ENCODE assay signal across 12 cellular contexts in genomic region chr1:35708952-35709351, GRCh38. TPM values are rescaled to one million over a fixed set of nuclear protein-coding genes. Genes with fewer than 3 reads are reported as not detected.
DNase-seq lines count a peak whose midpoint lies in the region; ATAC-seq and TF ChIP-seq lines count a peak whose summit lies in the region.
"Had no signal": no experiment of that assay in that cellular context is flagged by ENCODE, and none has a peak within 500 bp of the region (broad histone marks: within the 10 kb centered on the region; RNA-seq: fewer than 3 reads in every experiment).

No MANE protein-coding gene starts in this region.

- peaks cover 4% of the 10 kb centered on the region for H3K36me3 Mint-ChIP-seq in activated T-helper 1 cell treated with anti-CD3 and anti-CD28 coated beads, Interleukin-12 subunit alpha, Interleukin-12 subunit beta, Interleukin-2, Interleukin-4 antibody, amounts not matched to agents 30 ng/mL and 10 ng/mL and 1 ng/mL, durations not matched to agents 14 hours and 24 hours and 36 hours (ENCODE audit: low read depth)
- H3K36me3 Mint-ChIP-seq in naive B cell, result no peaks in the 10 kb centered on the region

- H3K4me2 ChIP-seq in BLaER1, result peak overlapping the region; percentile 94
- peak overlapping the region; percentile 90 for H3K4me2 ChIP-seq in DND-41 (ENCODE audit: insufficient read depth, low read length)

- no peak overlapping the region for H3K9ac ChIP-seq in BLaER1
- no peak overlapping the region; the same call in 1 of the 2 replicates for H3K9ac ChIP-seq in DND-41 (ENCODE audit: low read depth, low read length)

- DNase-seq in DND-41, result no peak
- no peak for DNase-seq in activated T-helper 1 cell treated with anti-CD3 and anti-CD28 coated beads, Interleukin-12 subunit alpha, Interleukin-12 subunit beta, Interleukin-2, Interleukin-4 antibody, amounts not matched to agents 30 ng/mL and 10 ng/mL and 1 ng/mL, durations not matched to agents 14 hours and 24 hours and 36 hours (ENCODE audit: low spot score)
- no peak for DNase-seq in naive B cell
- DNase-seq in midbrain (lab: John Stamatoyannopoulos, UW), result no peak
- no peak for DNase-seq in NCI-H2107 treated with DMSO at 0.1 percent for 48 hours (lab: John Stamatoyannopoulos, UW; ENCODE audit: unreplicated experiment)
- no peak for DNase-seq in NCI-H2081 treated with DMSO at 0.1 percent for 48 hours (lab: John Stamatoyannopoulos, UW)
- DNase-seq: Kasumi-1, mesenchymal stem cell, NCI-H2029, SIG-M5 had no signal

- no peak overlapping the region for H3K27ac Mint-ChIP-seq in activated T-helper 1 cell treated with anti-CD3 and anti-CD28 coated beads, Interleukin-12 subunit alpha, Interleukin-12 subunit beta, Interleukin-2, Interleukin-4 antibody, amounts not matched to agents 30 ng/mL and 10 ng/mL and 1 ng/mL, durations not matched to agents 14 hours and 24 hours and 36 hours
- H3K27ac Mint-ChIP-seq in naive B cell, result peak overlapping the region in 2 of 6 donors; percentile 39 to 76

- intact Hi-C loops in activated T-helper 1 cell treated with anti-CD3 and anti-CD28 coated beads, Interleukin-12 subunit alpha, Interleukin-12 subunit beta, Interleukin-2, Interleukin-4 antibody, amounts not matched to agents 30 ng/mL and 10 ng/mL and 1 ng/mL, durations not matched to agents 14 hours and 24 hours and 36 hours (cut with micrococcal nuclease), result no loop called here

- H3K27me3 ChIP-seq in BLaER1, result peaks cover 20% of the 10 kb centered on the region; the same call in 1 of the 2 replicates
- H3K27me3 ChIP-seq in DND-41 (ENCODE audit: insufficient read depth, low read length, poor library complexity), result peaks cover 19% of the 10 kb centered on the region

- no peaks in the 10 kb centered on the region for H3K9me3 Mint-ChIP-seq in activated T-helper 1 cell treated with anti-CD3 and anti-CD28 coated beads, Interleukin-12 subunit alpha, Interleukin-12 subunit beta, Interleukin-2, Interleukin-4 antibody, amounts not matched to agents 30 ng/mL and 10 ng/mL and 1 ng/mL, durations not matched to agents 14 hours and 24 hours and 36 hours
- H3K9me3 Mint-ChIP-seq in naive B cell, result no peaks in the 10 kb centered on the region

- H3K27me3 Mint-ChIP-seq in activated T-helper 1 cell treated with anti-CD3 and anti-CD28 coated beads, Interleukin-12 subunit alpha, Interleukin-12 subunit beta, Interleukin-2, Interleukin-4 antibody, amounts not matched to agents 30 ng/mL and 10 ng/mL and 1 ng/mL, durations not matched to agents 14 hours and 24 hours and 36 hours (ENCODE audit: insufficient read depth), result peaks cover 53% of the 10 kb centered on the region
- H3K27me3 Mint-ChIP-seq in naive B cell, result peaks cover 48 to 56% (median 51%) of the 10 kb centered on the region in 3 donors

- H3K4me3 Mint-ChIP-seq in activated T-helper 1 cell treated with anti-CD3 and anti-CD28 coated beads, Interleukin-12 subunit alpha, Interleukin-12 subunit beta, Interleukin-2, Interleukin-4 antibody, amounts not matched to agents 30 ng/mL and 10 ng/mL and 1 ng/mL, durations not matched to agents 14 hours and 24 hours and 36 hours, result peak overlapping the region; percentile 78
- peak overlapping the region in 7 of 8 donors; percentile 16 to 82 (median 73) for H3K4me3 Mint-ChIP-seq in naive B cell

- no peak overlapping the region for H3K27ac ChIP-seq in BLaER1
- no peak overlapping the region for H3K27ac ChIP-seq in DND-41 (ENCODE audit: low read length)

- TF ChIP-seq CTCF in DND-41 (IDR thresholded peaks at IDR 0.05; ENCODE audit: borderline replicate concordance, extremely low read depth, low read length, poor library complexity, severe bottlenecking), result no peak

- peak overlapping the region; percentile 88; the same call in 1 of the 2 replicates for H2AFZ ChIP-seq in DND-41 (ENCODE audit: low read depth, low read length)

- H3K4me1 ChIP-seq in BLaER1 (peaks cover 20% of the 10 kb centered on the region), DND-41 (ENCODE audit: insufficient read depth, low read length) (peaks cover 26% of the 10 kb centered on the region)

- H3K4me1 Mint-ChIP-seq in activated T-helper 1 cell treated with anti-CD3 and anti-CD28 coated beads, Interleukin-12 subunit alpha, Interleukin-12 subunit beta, Interleukin-2, Interleukin-4 antibody, amounts not matched to agents 30 ng/mL and 10 ng/mL and 1 ng/mL, durations not matched to agents 14 hours and 24 hours and 36 hours (ENCODE audit: low read depth), result peaks cover 15% of the 10 kb centered on the region
- H3K4me1 Mint-ChIP-seq in naive B cell, result peaks cover 10 to 20% (median 19%) of the 10 kb centered on the region in 3 donors

- H3K4me3 ChIP-seq in BLaER1 (no peak overlapping the region), DND-41 (ENCODE audit: low read depth in 1 of 2, low read length in 2 of 2) (peak overlapping the region in 1 of 2 experiments; percentile 61; a peak in 2 of 4 replicates)

- peaks cover 11% of the 10 kb centered on the region for H3K36me3 ChIP-seq in BLaER1
- H3K36me3 ChIP-seq in DND-41 (ENCODE audit: insufficient read depth, low read length), result peaks cover 12% of the 10 kb centered on the region; the same call in 1 of the 2 replicates

- H4K20me1 ChIP-seq in BLaER1, result no peaks in the 10 kb centered on the region
- H4K20me1 ChIP-seq in DND-41 (ENCODE audit: insufficient read depth, low read length), result no peaks in the 10 kb centered on the region; the same call in 1 of the 2 replicates

- no peaks in the 10 kb centered on the region for H3K79me2 ChIP-seq in DND-41 (ENCODE audit: insufficient read depth, low read length)

- ATAC-seq in DND-41 (ENCODE audit: insufficient read depth, low read depth), result no peak
- ATAC-seq in naive B cell (ENCODE audit: low read depth in 2 of 2), result no peak
- ATAC-seq in HG03139 (IDR thresholded peaks at IDR 0.05; ENCODE audit: unreplicated experiment), result no peak

- H3K9me3 ChIP-seq in BLaER1 (no peaks in the 10 kb centered on the region), DND-41 (ENCODE audit: insufficient read depth, low read length, severe bottlenecking) (no peaks in the 10 kb centered on the region)

RNA-seq across cellular contexts. Expression of gene C1orf216, which starts 9.7 kb away (rescaled TPM):
- 25.3 and 25.9 TPM in 2 replicates for total RNA-seq in activated T-helper 1 cell treated with anti-CD3 and anti-CD28 coated beads, Interleukin-12 subunit alpha, Interleukin-12 subunit beta, Interleukin-2, Interleukin-4 antibody, amounts not matched to agents 30 ng/mL and 10 ng/mL and 1 ng/mL, durations not matched to agents 14 hours and 24 hours and 36 hours
- 1 to 10 TPM in 5 of 6 donors, under 1 TPM in 1; 0.73 to 3.9 (median 1.3) TPM for polyA plus RNA-seq in naive B cell (ENCODE audit: low read depth in 6 of 6)
